In genomic region chr1:15341634-15342375, GRCh38 we compare ENCODE assay signal across 9 cellular contexts.
DNase-seq lines count a peak whose midpoint lies in the region; ATAC-seq and TF ChIP-seq lines count a peak whose summit lies in the region.
"Had no signal": no experiment of that assay in that cellular context is flagged by ENCODE, and none has a peak within 500 bp of the region (broad histone marks: within the 10 kb centered on the region; RNA-seq: fewer than 3 reads in every experiment).

No MANE protein-coding gene starts in this region.

- H3K9me3 Mint-ChIP-seq in CD4-positive, alpha-beta T cell = no peaks in the 10 kb centered on the region
- H3K9me3 Mint-ChIP-seq in endothelial cell (ENCODE audit: unreplicated experiment) = no peaks in the 10 kb centered on the region

- 88 to 93% methylated on average over 11 to 12 of the region's 12 CpGs for WGBS in mesodermal cell (ENCODE audit: insufficient coverage in 2 of 2), 2 experiments

- no peak overlapping the region for H3K4me3 Mint-ChIP-seq in CD4-positive, alpha-beta T cell
- H3K4me3 Mint-ChIP-seq in endothelial cell (ENCODE audit: unreplicated experiment) = no peak overlapping the region
- H3K4me3 Mint-ChIP-seq: naive B cell had no signal

- peak; percentile 28 for ATAC-seq in CD4-positive, alpha-beta T cell (ENCODE audit: poor library complexity)
- ATAC-seq in HG03025 (IDR thresholded peaks at IDR 0.05; ENCODE audit: low FRiP score, unreplicated experiment) = no peak

- intact Hi-C loops in CD4-positive, alpha-beta T cell (cut with DNase I, micrococcal nuclease) = no loop called here

- no peaks in the 10 kb centered on the region for H3K27me3 ChIP-seq in CD4-positive, alpha-beta T cell (ENCODE audit: control insufficient read depth, insufficient read depth, low read length)

- peaks cover 10% of the 10 kb centered on the region for H3K4me1 ChIP-seq in mesodermal cell (ENCODE audit: control insufficient read depth, insufficient read depth, low read length, poor library complexity, severe bottlenecking)

- TF ChIP-seq CTCF in CD4-positive, alpha-beta T cell (IDR thresholded peaks at IDR 0.05) = no peak
- no peak for TF ChIP-seq CTCF in endothelial cell (IDR thresholded peaks at IDR 0.05; ENCODE audit: unreplicated experiment)

- CTCF ChIA-PET in CD4-positive, alpha-beta T cell (lab: Charles Lee) = interaction anchor here (1.4 kb wide), 1 partner anchor 18 kb away, joined by 3 read pairs; no protein-coding TSS in a partner anchor

- no peak overlapping the region for H3K27ac ChIP-seq in CD4-positive, alpha-beta T cell (ENCODE audit: low read depth, low read length)
- peak overlapping the region; percentile 6 for H3K27ac ChIP-seq in mesodermal cell (ENCODE audit: low read depth, low read length, severe bottlenecking)

- H3K4me1 Mint-ChIP-seq in CD4-positive, alpha-beta T cell (ENCODE audit: low read depth) = peaks cover 9% of the 10 kb centered on the region
- peaks cover 17% of the 10 kb centered on the region for H3K4me1 Mint-ChIP-seq in endothelial cell (ENCODE audit: unreplicated experiment)

- no peak for DNase-seq in CD4-positive, alpha-beta T cell
- peak; percentile 82 for DNase-seq in M059J (ENCODE audit: low read depth)
- peak; percentile 62 for DNase-seq in astrocyte of the hippocampus (ENCODE audit: low read depth, low spot score)
- no peak for DNase-seq in foreskin melanocyte
- DNase-seq in NCI-H345 (lab: John Stamatoyannopoulos, UW) = no peak
- DNase-seq in endothelial cell (ENCODE audit: low spot score) = no peak
- DNase-seq: naive B cell had no signal

- H3K27ac Mint-ChIP-seq in CD4-positive, alpha-beta T cell = peak overlapping the region; percentile 8
- H3K27ac Mint-ChIP-seq in endothelial cell (ENCODE audit: unreplicated experiment) = no peak overlapping the region

- peaks cover 32% of the 10 kb centered on the region for H3K27me3 Mint-ChIP-seq in CD4-positive, alpha-beta T cell
- peaks cover 4% of the 10 kb centered on the region for H3K27me3 Mint-ChIP-seq in endothelial cell (ENCODE audit: unreplicated experiment)

- H3K9me3 ChIP-seq in CD4-positive, alpha-beta T cell (ENCODE audit: control insufficient read depth, low read length) = no peaks in the 10 kb centered on the region
- peaks cover 16% of the 10 kb centered on the region for H3K9me3 ChIP-seq in mesodermal cell (ENCODE audit: control insufficient read depth, low read length)

- H3K36me3 Mint-ChIP-seq in CD4-positive, alpha-beta T cell (ENCODE audit: low read depth) = no peaks in the 10 kb centered on the region
- peaks cover 7% of the 10 kb centered on the region for H3K36me3 Mint-ChIP-seq in endothelial cell (ENCODE audit: low read depth, unreplicated experiment)

- H3K4me3 ChIP-seq in mesodermal cell (ENCODE audit: extremely low read depth, insufficient read depth, low read length, poor library complexity, severe bottlenecking) = no peak overlapping the region

- H3K36me3 ChIP-seq in mesodermal cell (ENCODE audit: control insufficient read depth, insufficient read depth, low read length) = no peaks in the 10 kb centered on the region

- POLR2A ChIA-PET in CD4-positive, alpha-beta T cell (lab: Charles Lee) = no interaction called here

Comparison
In these comparisons a context has a peak if more than half of its experiments do, and no peak if none do; other contexts are left out.
1. DNase-seq: peak in M059J (single experiment) and astrocyte of the hippocampus (single experiment); none in CD4-positive, alpha-beta T cell (0 of 10), foreskin melanocyte (single experiment), NCI-H345 (single experiment) and endothelial cell (single experiment).